24 cellular contexts compared by ENCODE assay signal in the genomic region with DNA sequence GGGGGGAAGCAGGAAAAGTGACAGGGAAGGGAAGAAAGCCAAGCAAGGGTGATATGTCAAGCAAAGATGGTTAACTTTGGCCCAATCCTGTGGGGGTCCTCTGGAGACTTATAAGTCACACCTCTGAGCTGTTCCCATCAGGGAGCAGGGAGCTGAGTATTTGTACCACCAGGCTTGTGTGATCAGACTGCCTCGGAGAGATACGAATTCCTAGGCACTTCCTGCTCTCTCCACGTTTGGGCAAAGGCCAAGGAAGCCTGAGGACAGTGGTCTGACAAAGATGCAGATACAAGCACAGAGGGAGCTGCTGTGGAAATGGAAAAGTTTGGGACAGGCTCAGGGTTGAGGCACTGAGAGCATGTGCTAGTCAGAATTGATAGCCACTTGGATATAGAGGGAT.
DNase-seq lines count a peak whose midpoint lies in the region; ATAC-seq, FAIRE-seq and TF ChIP-seq lines count a peak whose summit lies in the region.
"Had no signal": no experiment of that assay in that cellular context is flagged by ENCODE, and none has a peak within 500 bp of the region (broad histone marks: within the 10 kb centered on the region; RNA-seq: fewer than 3 reads in every experiment).

No MANE protein-coding gene starts in this region.

- no peaks in the 10 kb centered on the region for H3K27me3 Mint-ChIP-seq in nephron progenitor cell (ENCODE audit: low read depth, poor library complexity)

- peak; percentile 74 for DNase-seq in EL
- DNase-seq in RWPE1 (ENCODE audit: low spot score) = no peak
- no peak for DNase-seq in epithelial cell of prostate (ENCODE audit: low read depth, low spot score)
- no peak for DNase-seq in nephron progenitor cell
- DNase-seq in iPS-NIHi11 (ENCODE audit: low spot score) = no peak
- no peak for DNase-seq in HTR-8/SVneo (ENCODE audit: insufficient read length, low spot score)
- DNase-seq: activated CD8-positive, alpha-beta T cell treated with anti-CD3 and anti-CD28 coated beads, Interleukin-2, amount 10 ng/mL, durations not matched to agents 7 days and 5 days; activated T-cell treated with anti-CD3 and anti-CD28 coated beads, Interleukin-2, amount 50 U/mL, for 48 hours; H9; KG1; left cardiac atrium; midbrain; NCI-H2081; NCI-H510A treated with DMSO at 0.1 percent for 48 hours; Right ventricle myocardium superior; stimulated activated CD4-positive, alpha-beta T cell treated with anti-CD3 and anti-CD28 coated beads, Interleukin-4, amount 100 ng/mL, for 24 hours had no signal

- no peak for FAIRE-seq in HTR-8/SVneo (lab: Jason Lieb, UNC)
- FAIRE-seq: small intestine had no signal

- H3K4me3 Mint-ChIP-seq in nephron progenitor cell = no peak overlapping the region
- H3K4me3 Mint-ChIP-seq: activated CD8-positive, alpha-beta T cell treated with anti-CD3 and anti-CD28 coated beads, Interleukin-2, amount 10 ng/mL, durations not matched to agents 7 days and 5 days; activated naive CD8-positive, alpha-beta T cell; H9; T-helper 1 cell treated with Interleukin-12 subunit alpha and Interleukin-12 subunit beta and Interleukin-4 antibody, amounts not matched to agents 30 μg/mL and 1 μg/mL, for 36 hours had no signal

- POLR2A ChIA-PET in RWPE1 (lab: Yijun Ruan, JAX; ENCODE audit: low non-redundant PET) = no interaction called here

- ATAC-seq in GM21515 (IDR thresholded peaks at IDR 0.05; ENCODE audit: unreplicated experiment) = no peak
- ATAC-seq in HG03469 (IDR thresholded peaks at IDR 0.05; ENCODE audit: unreplicated experiment) = no peak
- ATAC-seq: activated CD8-positive, alpha-beta T cell treated with anti-CD3 and anti-CD28 coated beads, Interleukin-2, amount 10 ng/mL, durations not matched to agents 7 days and 5 days had no signal

- H3K36me3 Mint-ChIP-seq in nephron progenitor cell (ENCODE audit: low read depth) = no peaks in the 10 kb centered on the region
- H3K36me3 Mint-ChIP-seq: activated naive CD8-positive, alpha-beta T cell had no signal

- H3K4me1 Mint-ChIP-seq in nephron progenitor cell = peaks cover 4% of the 10 kb centered on the region

- H3K27ac Mint-ChIP-seq in nephron progenitor cell = peak overlapping the region; percentile 39
- H3K27ac Mint-ChIP-seq: activated CD8-positive, alpha-beta T cell treated with anti-CD3 and anti-CD28 coated beads, Interleukin-2, amount 10 ng/mL, durations not matched to agents 7 days and 5 days; activated naive CD8-positive, alpha-beta T cell; H9; T-helper 1 cell treated with Interleukin-12 subunit alpha and Interleukin-12 subunit beta and Interleukin-4 antibody, amounts not matched to agents 30 μg/mL and 1 μg/mL, for 36 hours had no signal

- peak overlapping the region; percentile 66 for H3K27ac ChIP-seq in RWPE1
- H3K27ac ChIP-seq in epithelial cell of prostate = peak overlapping the region; percentile 98
- H3K27ac ChIP-seq: BLaER1 treated with 17β-estradiol and CSF1 and Interleukin-3, amounts not matched to agents 10 nM and 100 nM; cardiac muscle cell; esophagus muscularis mucosa had no signal

- no peaks in the 10 kb centered on the region for H3K9me3 Mint-ChIP-seq in nephron progenitor cell
- H3K9me3 Mint-ChIP-seq: T-helper 1 cell treated with Interleukin-12 subunit alpha and Interleukin-12 subunit beta and Interleukin-4 antibody, amounts not matched to agents 30 μg/mL and 1 μg/mL, for 36 hours had no signal

- TF ChIP-seq CTCF in RWPE1 (conservative IDR thresholded peaks at IDR 0.05; ENCODE audit: low read depth) (no peak), nephron progenitor cell (IDR thresholded peaks at IDR 0.05) (no peak)

- CTCF ChIA-PET in RWPE1 (lab: Yijun Ruan, JAX) = no interaction called here
